In genomic region chr19:38298841-38299680, GRCh38 we compare ENCODE assay signal across 1 cellular context.
TF ChIP-seq lines count a peak whose summit lies in the region.

No MANE protein-coding gene starts in this region.

TF ChIP-seq in HEK293, 187 proteins besides CTCF, POLR2A, EP300 and RAD21:
- TF ChIP-seq ZBTB17 (tag by site-specific recombination; IDR thresholded peaks at IDR 0.05) (peak; percentile 29; the same call in 1 of the 2 replicates), BCL6B (tag by site-specific recombination; IDR thresholded peaks at IDR 0.05) (peak; percentile 7; the same call in 1 of the 2 replicates), ZBTB48 (tag by site-specific recombination; IDR thresholded peaks at IDR 0.05) (no peak)
